In the genomic region with DNA sequence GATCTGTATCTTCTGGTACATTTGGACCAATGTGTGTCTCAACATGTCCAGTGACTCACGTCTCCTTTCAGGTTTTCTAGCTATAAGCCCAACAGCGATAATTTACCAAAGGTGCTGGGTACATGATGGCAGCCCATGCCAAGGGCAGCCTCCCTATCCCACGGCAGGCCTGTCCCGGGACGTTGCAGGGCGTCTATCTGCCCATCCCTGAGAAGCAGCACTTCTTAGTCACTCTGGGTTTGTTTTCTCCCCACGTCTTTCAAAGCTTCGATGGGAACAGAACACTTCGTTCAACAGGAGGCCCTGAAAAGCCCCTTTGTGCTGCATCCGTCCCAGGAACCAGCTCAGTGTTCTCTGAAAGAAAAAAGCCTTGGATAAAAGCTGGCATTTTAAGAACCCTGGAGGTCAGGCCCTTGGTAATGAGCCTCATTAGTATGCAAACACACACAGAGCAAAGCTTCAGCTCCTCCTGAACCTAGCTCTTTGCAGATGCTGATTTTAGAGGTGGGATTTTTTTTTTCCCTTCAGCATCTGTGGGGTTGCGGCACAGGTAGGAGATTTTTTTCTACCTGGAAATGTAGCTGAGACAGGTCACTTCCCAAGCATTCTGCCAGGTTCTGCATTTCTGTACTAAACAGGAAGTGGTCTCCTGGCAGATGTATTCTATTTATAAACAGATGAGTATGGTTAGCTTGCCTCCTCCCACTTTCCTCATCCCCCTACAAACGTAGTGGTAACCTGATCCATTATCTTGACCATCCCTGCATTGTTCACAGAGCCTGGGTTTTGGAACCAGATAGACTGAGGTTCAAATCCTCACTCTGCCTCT, we compare ENCODE assay signal across 1 cellular context.
TF ChIP-seq lines count a peak whose summit lies in the region.

No MANE protein-coding gene starts in this region.

TF ChIP-seq in IMR-90, 13 proteins besides CTCF, POLR2A, EP300 and RAD21 (continued from another document):
- no peak for TF ChIP-seq BHLHE40 (IDR thresholded peaks at IDR 0.05; ENCODE audit: low read depth, low read length)
- no peak for TF ChIP-seq USF2 (IDR thresholded peaks at IDR 0.05; ENCODE audit: low read depth, low read length)
